Comparison of ENCODE assay signal across 28 cellular contexts in the genomic region with DNA sequence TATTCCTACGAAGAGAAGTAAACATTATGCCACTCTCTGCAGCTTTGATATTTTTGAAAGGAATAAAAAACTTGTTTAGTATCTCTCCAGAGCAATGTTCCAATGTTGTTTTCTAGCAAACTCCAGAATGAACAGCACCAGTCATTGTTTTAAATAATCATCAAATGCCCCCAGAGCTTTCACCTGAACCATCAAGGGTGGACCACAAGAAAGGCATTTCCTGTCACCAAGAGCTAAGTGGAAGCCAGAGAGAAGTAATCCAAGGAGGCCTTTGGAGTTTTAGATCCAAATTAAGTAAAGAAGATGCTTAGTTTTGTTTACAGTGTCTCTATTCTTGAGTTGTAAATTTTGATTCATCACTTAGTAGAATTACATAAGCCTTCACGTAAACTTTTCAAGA.
"Had no signal": no experiment of that assay in that cellular context is flagged by ENCODE, and none has a peak within 500 bp of the region (broad histone marks: within the 10 kb centered on the region; RNA-seq: fewer than 3 reads in every experiment).

No MANE protein-coding gene starts in this region.

- H3K9me3 Mint-ChIP-seq: activated CD4-positive, alpha-beta memory T cell treated with anti-CD3 and anti-CD28 coated beads, Interleukin-2, amount 10 ng/mL, durations not matched to agents 7 days and 5 days; activated CD4-positive, alpha-beta T cell treated with anti-CD3 and anti-CD28 coated beads, Interleukin-2, amount 10 ng/mL, durations not matched to agents 24 days and 14 days; activated naive CD8-positive, alpha-beta T cell treated with anti-CD3 and anti-CD28 coated beads, Interleukin-2, amount 10 ng/mL, durations not matched to agents 7 days and 5 days; activated T-cell treated with anti-CD3 and anti-CD28 coated beads, Interleukin-2, amount 50 U/mL, for 24 hours; activated T-cell treated with anti-CD3 and anti-CD28 coated beads, Interleukin-2, amount 50 U/mL, for 72 hours; effector memory CD8-positive, alpha-beta T cell had no signal

- H3K27me3 Mint-ChIP-seq: activated CD4-positive, alpha-beta memory T cell treated with anti-CD3 and anti-CD28 coated beads, Interleukin-2, amount 10 ng/mL, durations not matched to agents 7 days and 5 days; activated CD4-positive, alpha-beta T cell treated with anti-CD3 and anti-CD28 coated beads for 36 hours; activated CD4-positive, alpha-beta T cell treated with anti-CD3 and anti-CD28 coated beads, Interleukin-2, amount 10 ng/mL, durations not matched to agents 24 days and 14 days; activated naive CD8-positive, alpha-beta T cell treated with anti-CD3 and anti-CD28 coated beads, Interleukin-2, amount 10 ng/mL, durations not matched to agents 7 days and 5 days; activated T-cell treated with anti-CD3 and anti-CD28 coated beads, Interleukin-2, amount 50 U/mL, for 24 hours; effector memory CD8-positive, alpha-beta T cell had no signal

- DNase-seq: activated CD4-positive, alpha-beta memory T cell treated with anti-CD3 and anti-CD28 coated beads, Interleukin-2, amount 10 ng/mL, durations not matched to agents 7 days and 5 days; activated CD4-positive, alpha-beta T cell treated with anti-CD3 and anti-CD28 coated beads for 36 hours; activated CD4-positive, alpha-beta T cell treated with anti-CD3 and anti-CD28 coated beads, Interleukin-2, amount 10 ng/mL, durations not matched to agents 24 days and 14 days; activated CD4-positive, CD25-positive, alpha-beta regulatory T cell; activated CD4-positive, CD25-positive, alpha-beta regulatory T cell treated with anti-CD3 and anti-CD28 coated beads, Interleukin-2, amount 50 U/mL, for 72 hours; activated CD8-positive, alpha-beta memory T cell treated with anti-CD3 and anti-CD28 coated beads, Interleukin-2, amount 50 U/mL, for 48 hours; activated gamma-delta T cell; activated naive CD4-positive, alpha-beta T cell; activated naive CD4-positive, alpha-beta T cell treated with anti-CD3 and anti-CD28 coated beads, Interleukin-2, amount 50 U/mL, for 16 hours; activated naive CD8-positive, alpha-beta T cell treated with anti-CD3 and anti-CD28 coated beads, Interleukin-2, amount 10 ng/mL, durations not matched to agents 7 days and 5 days; activated T-cell treated with anti-CD3 and anti-CD28 coated beads for 4 hours; activated T-cell treated with anti-CD3 and anti-CD28 coated beads, Interleukin-2, amount 50 U/mL, for 24 hours; activated T-cell treated with anti-CD3 and anti-CD28 coated beads, Interleukin-2, amount 50 U/mL, for 72 hours; amniotic stem cell; anterior cingulate cortex; brain microvascular endothelial cell; caudate nucleus; cortex of kidney; dermis blood vessel endothelial cell; effector CD4-positive, alpha-beta T cell; effector memory CD8-positive, alpha-beta T cell; erythroblast; foreskin melanocyte; heart right ventricle; T-helper 2 cell had no signal

- H3K4me1 ChIP-seq: heart right ventricle had no signal

- H3K4me3 Mint-ChIP-seq: activated CD4-positive, alpha-beta memory T cell treated with anti-CD3 and anti-CD28 coated beads, Interleukin-2, amount 10 ng/mL, durations not matched to agents 7 days and 5 days; activated CD4-positive, alpha-beta T cell treated with anti-CD3 and anti-CD28 coated beads for 36 hours; activated CD4-positive, alpha-beta T cell treated with anti-CD3 and anti-CD28 coated beads, Interleukin-2, amount 10 ng/mL, durations not matched to agents 24 days and 14 days; activated naive CD8-positive, alpha-beta T cell treated with anti-CD3 and anti-CD28 coated beads, Interleukin-2, amount 10 ng/mL, durations not matched to agents 7 days and 5 days; activated T-cell treated with anti-CD3 and anti-CD28 coated beads, Interleukin-2, amount 50 U/mL, for 24 hours; effector memory CD8-positive, alpha-beta T cell had no signal

- H3K79me2 ChIP-seq: hepatocyte had no signal

- H3K27me3 ChIP-seq: brain microvascular endothelial cell, esophagus muscularis mucosa, gastroesophageal sphincter, heart right ventricle, hepatocyte had no signal

- H3K4me3 ChIP-seq: esophagus muscularis mucosa, gastroesophageal sphincter, heart right ventricle, hepatocyte had no signal

- H3K27ac Mint-ChIP-seq: activated CD4-positive, alpha-beta memory T cell treated with anti-CD3 and anti-CD28 coated beads, Interleukin-2, amount 10 ng/mL, durations not matched to agents 7 days and 5 days; activated CD4-positive, alpha-beta T cell treated with anti-CD3 and anti-CD28 coated beads for 36 hours; activated CD4-positive, alpha-beta T cell treated with anti-CD3 and anti-CD28 coated beads, Interleukin-2, amount 10 ng/mL, durations not matched to agents 24 days and 14 days; activated naive CD8-positive, alpha-beta T cell treated with anti-CD3 and anti-CD28 coated beads, Interleukin-2, amount 10 ng/mL, durations not matched to agents 7 days and 5 days; activated T-cell treated with anti-CD3 and anti-CD28 coated beads, Interleukin-2, amount 50 U/mL, for 24 hours had no signal

- ATAC-seq: activated CD4-positive, alpha-beta T cell treated with anti-CD3 and anti-CD28 coated beads for 36 hours; activated T-cell treated with anti-CD3 and anti-CD28 coated beads, Interleukin-2, amount 50 U/mL, for 72 hours; effector memory CD8-positive, alpha-beta T cell; gastroesophageal sphincter; heart right ventricle had no signal

- H3K36me3 ChIP-seq: brain microvascular endothelial cell, esophagus muscularis mucosa, gastroesophageal sphincter, heart right ventricle had no signal

- H3K4me2 ChIP-seq: hepatocyte had no signal

- H3K9me3 ChIP-seq: esophagus muscularis mucosa, gastroesophageal sphincter, heart right ventricle had no signal

- H2AFZ ChIP-seq: hepatocyte had no signal

- H3K27ac ChIP-seq: brain microvascular endothelial cell, esophagus muscularis mucosa, gastroesophageal sphincter, heart right ventricle, hepatocyte had no signal
